Comparison of ENCODE assay signal across 8 cellular contexts in the genomic region with DNA sequence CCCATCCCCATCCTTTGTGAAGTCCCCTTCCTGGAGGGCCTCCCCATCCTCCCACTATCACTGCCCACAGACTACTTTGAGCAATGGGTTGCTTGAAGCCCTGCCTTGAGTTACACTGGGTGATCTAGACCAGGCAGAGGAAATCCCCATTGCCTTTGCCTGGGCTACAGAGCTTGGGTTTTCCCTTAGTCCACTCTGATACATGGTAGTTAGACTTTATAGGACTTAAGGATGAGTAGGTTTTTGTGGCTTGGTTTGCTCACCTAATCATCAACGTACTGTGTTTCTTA. TPM values are rescaled to one million over a fixed set of nuclear protein-coding genes. Genes with fewer than 3 reads are reported as not detected.
A peak's percentile ranks its signal among the peaks of the same experiment; 100 is the strongest.
DNase-seq lines count a peak whose midpoint lies in the region; ATAC-seq lines count a peak whose summit lies in the region.

No MANE protein-coding gene starts in this region.

- peak; percentile 68 for DNase-seq in activated CD4-positive, alpha-beta T cell treated with anti-CD3 and anti-CD28 coated beads for 48 hours
- peak; percentile 29 for DNase-seq in stimulated activated CD4-positive, alpha-beta T cell treated with anti-CD3 and anti-CD28 coated beads, Interleukin-12 subunit alpha, Interleukin-12 subunit beta, amount 100 ng/mL, for 4 hours
- DNase-seq in NCI-H2081 treated with DMSO at 0.1 percent for 48 hours (lab: John Stamatoyannopoulos, UW) (no peak), dedifferentiated amniotic fluid mesenchymal stem cell (ENCODE audit: extremely low spot score) (no peak), pons (ENCODE audit: low spot score) (no peak), Right ventricle myocardium superior (no peak)

- intact Hi-C loops in Right ventricle myocardium superior (cut with DNase I) = no loop called here

- ATAC-seq in GM18861 (IDR thresholded peaks at IDR 0.05; ENCODE audit: unreplicated experiment) (peak; percentile 33), HG02884 (IDR thresholded peaks at IDR 0.05; ENCODE audit: unreplicated experiment) (peak; percentile 50), Right ventricle myocardium superior (ENCODE audit: poor library complexity) (no peak)

RNA-seq across cellular contexts. Expression of gene TMEM131L, which starts 56.6 kb away (rescaled TPM):
- total RNA-seq in Right ventricle myocardium superior = 13.7 TPM

Comparison
In these comparisons a context has a peak if more than half of its experiments do, and no peak if none do; other contexts are left out.
1. DNase-seq: peak in activated CD4-positive, alpha-beta T cell treated with anti-CD3 and anti-CD28 coated beads for 48 hours (single experiment) and stimulated activated CD4-positive, alpha-beta T cell treated with anti-CD3 and anti-CD28 coated beads, Interleukin-12 subunit alpha, Interleukin-12 subunit beta, amount 100 ng/mL, for 4 hours (single experiment); none in NCI-H2081 treated with DMSO at 0.1 percent for 48 hours (single experiment), dedifferentiated amniotic fluid mesenchymal stem cell (single experiment), pons (single experiment) and Right ventricle myocardium superior (single experiment).